ENCODE assay signal across 1 cellular context in genomic region chr9:134443169-134444039, GRCh38.
TF ChIP-seq lines count a peak whose summit lies in the region.

No MANE protein-coding gene starts in this region.

TF ChIP-seq in HepG2, 621 proteins besides CTCF, POLR2A, EP300 and RAD21 (continued from another document and continues in another):
- TF ChIP-seq E2F2 (CRISPR knock-in tag; IDR thresholded peaks at IDR 0.05; ENCODE audit: borderline replicate concordance) (no peak), ZNF264 (CRISPR knock-in tag; IDR thresholded peaks at IDR 0.05) (no peak), CREB1 (IDR thresholded peaks at IDR 0.05) (no peak), CREB1 (CRISPR knock-in tag; IDR thresholded peaks at IDR 0.05) (no peak), BCLAF1 (IDR thresholded peaks at IDR 0.05) (no peak), ZNF275 (CRISPR knock-in tag; IDR thresholded peaks at IDR 0.05; ENCODE audit: borderline replicate concordance) (no peak), ARHGAP35 (CRISPR knock-in tag; IDR thresholded peaks at IDR 0.05; ENCODE audit: borderline replicate concordance) (no peak), ONECUT2 (CRISPR knock-in tag; IDR thresholded peaks at IDR 0.05) (no peak), ARID5B (CRISPR knock-in tag; IDR thresholded peaks at IDR 0.05) (peak; percentile 26; the same call in 1 of the 2 replicates), ZMAT5 (CRISPR knock-in tag; IDR thresholded peaks at IDR 0.05; ENCODE audit: borderline replicate concordance, low read depth) (no peak), RFXANK (CRISPR knock-in tag; IDR thresholded peaks at IDR 0.05) (no peak), ETV5 (CRISPR knock-in tag; IDR thresholded peaks at IDR 0.05; ENCODE audit: borderline replicate concordance) (peak; percentile 75), ETV6 (CRISPR knock-in tag; conservative IDR thresholded peaks at IDR 0.05) (no peak), AGO1 (IDR thresholded peaks at IDR 0.05; ENCODE audit: low read depth, low read length, poor library complexity, severe bottlenecking) (peak; percentile 68), HMGXB4 (CRISPR knock-in tag; IDR thresholded peaks at IDR 0.05; ENCODE audit: borderline replicate concordance in 1 of 2, low read depth in 1 of 2) (peak; percentile 37 to 78; a peak in 2 of 4 replicates), ZBTB34 (CRISPR knock-in tag; IDR thresholded peaks at IDR 0.05) (no peak), GABPA (IDR thresholded peaks at IDR 0.05; ENCODE audit: low read depth, low read length) (no peak), GABPA (CRISPR knock-in tag; IDR thresholded peaks at IDR 0.05; ENCODE audit: low read depth) (peak; percentile 55), ZNF354B (CRISPR knock-in tag; IDR thresholded peaks at IDR 0.05) (no peak), CAMTA2 (CRISPR knock-in tag; IDR thresholded peaks at IDR 0.05; ENCODE audit: borderline replicate concordance) (peak; percentile 57; the same call in 1 of the 2 replicates), NR0B2 (CRISPR knock-in tag; IDR thresholded peaks at IDR 0.05) (no peak), ZNF225 (CRISPR knock-in tag; IDR thresholded peaks at IDR 0.05) (no peak), ZNF160 (CRISPR knock-in tag; IDR thresholded peaks at IDR 0.05) (no peak), FOSL2 (CRISPR knock-in tag; IDR thresholded peaks at IDR 0.05) (peak; percentile 65), USF2 (IDR thresholded peaks at IDR 0.05; ENCODE audit: low read depth, low read length) (no peak), USF2 (CRISPR knock-in tag; IDR thresholded peaks at IDR 0.05; ENCODE audit: borderline replicate concordance) (no peak), ZBED4 (CRISPR knock-in tag; IDR thresholded peaks at IDR 0.05; ENCODE audit: borderline replicate concordance) (0 out of 2 replicates have a peak, but pooled peaks have one; percentile 39), ZNF331 (CRISPR knock-in tag; IDR thresholded peaks at IDR 0.05) (peak; percentile 54; the same call in 1 of the 2 replicates), RBAK (CRISPR knock-in tag; IDR thresholded peaks at IDR 0.05) (no peak), ZNF326 (CRISPR knock-in tag; IDR thresholded peaks at IDR 0.05; ENCODE audit: borderline replicate concordance) (no peak), ZNF782 (CRISPR knock-in tag; IDR thresholded peaks at IDR 0.05; ENCODE audit: borderline replicate concordance) (no peak), HOMEZ (CRISPR knock-in tag; IDR thresholded peaks at IDR 0.05; ENCODE audit: low read depth) (no peak), GABPB1 (CRISPR knock-in tag; IDR thresholded peaks at IDR 0.05) (peak; percentile 78), TBL1XR1 (IDR thresholded peaks at IDR 0.05; ENCODE audit: borderline replicate concordance, low read length, partially characterized antibody) (no peak), ATM (IDR thresholded peaks at IDR 0.05; ENCODE audit: borderline replicate concordance) (no peak), MIER3 (CRISPR knock-in tag; IDR thresholded peaks at IDR 0.05; ENCODE audit: borderline replicate concordance) (peak; percentile 45; the same call in 1 of the 2 replicates)
